In genomic region chr1:26723013-26723991, GRCh38 we compare ENCODE assay signal across 1 cellular context.
A peak's percentile ranks its signal among the peaks of the same experiment; 100 is the strongest.
TF ChIP-seq lines count a peak whose summit lies in the region.

No MANE protein-coding gene starts in this region.

TF ChIP-seq in HepG2, 621 proteins besides CTCF, POLR2A, EP300 and RAD21 (continued from another document and continues in another):
- TF ChIP-seq CSRNP2 (CRISPR knock-in tag; conservative IDR thresholded peaks at IDR 0.05; ENCODE audit: low read depth), result no peak
- no peak for TF ChIP-seq ZNF670 (CRISPR knock-in tag; IDR thresholded peaks at IDR 0.05; ENCODE audit: borderline replicate concordance)
- TF ChIP-seq ZNF768 (CRISPR knock-in tag; IDR thresholded peaks at IDR 0.05), result 0 out of 2 replicates have a peak, but pooled peaks have one; percentile 26
- no peak for TF ChIP-seq ZNF841 (CRISPR knock-in tag; IDR thresholded peaks at IDR 0.05; ENCODE audit: borderline replicate concordance)
- TF ChIP-seq RARG (CRISPR knock-in tag; IDR thresholded peaks at IDR 0.05; ENCODE audit: low read depth), result no peak
- TF ChIP-seq ZNF513 (CRISPR knock-in tag; conservative IDR thresholded peaks at IDR 0.05), result no peak
- TF ChIP-seq ZNF253 (CRISPR knock-in tag; IDR thresholded peaks at IDR 0.05; ENCODE audit: borderline replicate concordance), result no peak
- TF ChIP-seq REST (IDR thresholded peaks at IDR 0.05; ENCODE audit: borderline replicate concordance in 1 of 2, low read depth in 1 of 2, low read length in 2 of 2), result no peak
- peak; percentile 39 for TF ChIP-seq ZNF883 (CRISPR knock-in tag; IDR thresholded peaks at IDR 0.05; ENCODE audit: not compliant biosample characterization)
- peak; percentile 27; the same call in 1 of the 2 replicates for TF ChIP-seq RARA (CRISPR knock-in tag; IDR thresholded peaks at IDR 0.05)
- no peak for TF ChIP-seq JUN (CRISPR knock-in tag; IDR thresholded peaks at IDR 0.05)
- TF ChIP-seq TGIF2 (CRISPR knock-in tag; IDR thresholded peaks at IDR 0.05), result 0 out of 2 replicates have a peak, but pooled peaks have one; percentile 21
- TF ChIP-seq ZSCAN22 (CRISPR knock-in tag; IDR thresholded peaks at IDR 0.05), result no peak
- no peak for TF ChIP-seq ZNF33A (CRISPR knock-in tag; IDR thresholded peaks at IDR 0.05; ENCODE audit: borderline replicate concordance)
- TF ChIP-seq NFYC (CRISPR knock-in tag; IDR thresholded peaks at IDR 0.05), result no peak
- no peak for TF ChIP-seq GTF3A (CRISPR knock-in tag; conservative IDR thresholded peaks at IDR 0.05)
- 0 out of 2 replicates have a peak, but pooled peaks have one; percentile 79 for TF ChIP-seq BRCA1 (CRISPR knock-in tag; IDR thresholded peaks at IDR 0.05)
- no peak for TF ChIP-seq MAFG (CRISPR knock-in tag; IDR thresholded peaks at IDR 0.05)
- TF ChIP-seq ZNF816 (CRISPR knock-in tag; IDR thresholded peaks at IDR 0.05; ENCODE audit: borderline replicate concordance), result no peak
- TF ChIP-seq YEATS2 (CRISPR knock-in tag; IDR thresholded peaks at IDR 0.05; ENCODE audit: borderline replicate concordance), result no peak
- no peak for TF ChIP-seq ZNF747 (CRISPR knock-in tag; IDR thresholded peaks at IDR 0.05; ENCODE audit: borderline replicate concordance)
- no peak for TF ChIP-seq ZNF251 (CRISPR knock-in tag; IDR thresholded peaks at IDR 0.05)
- TF ChIP-seq RXRB (CRISPR knock-in tag; IDR thresholded peaks at IDR 0.05; ENCODE audit: borderline replicate concordance), result no peak
- no peak for TF ChIP-seq ATF2 (CRISPR knock-in tag; IDR thresholded peaks at IDR 0.05)
- TF ChIP-seq SALL1 (CRISPR knock-in tag; IDR thresholded peaks at IDR 0.05), result peak; percentile 70
- TF ChIP-seq ZNF367 (CRISPR knock-in tag; IDR thresholded peaks at IDR 0.05; ENCODE audit: borderline replicate concordance), result no peak
- no peak for TF ChIP-seq NCOA2 (CRISPR knock-in tag; IDR thresholded peaks at IDR 0.05)
- TF ChIP-seq JUNB (CRISPR knock-in tag; IDR thresholded peaks at IDR 0.05; ENCODE audit: borderline replicate concordance), result no peak
- TF ChIP-seq ZNF383 (CRISPR knock-in tag; IDR thresholded peaks at IDR 0.05; ENCODE audit: borderline replicate concordance), result no peak
- TF ChIP-seq RELA (CRISPR knock-in tag; IDR thresholded peaks at IDR 0.05), result no peak
- TF ChIP-seq SIN3A (IDR thresholded peaks at IDR 0.05; ENCODE audit: borderline replicate concordance, low read depth, low read length), result no peak
- TF ChIP-seq ZNF746 (CRISPR knock-in tag; IDR thresholded peaks at IDR 0.05), result no peak
- no peak for TF ChIP-seq NR2F2 (IDR thresholded peaks at IDR 0.05; ENCODE audit: borderline replicate concordance, low read depth)
- no peak for TF ChIP-seq NFKBIZ (CRISPR knock-in tag; IDR thresholded peaks at IDR 0.05)
- TF ChIP-seq TEAD2 (CRISPR knock-in tag; IDR thresholded peaks at IDR 0.05), result no peak
- no peak for TF ChIP-seq ZNF256 (CRISPR knock-in tag; conservative IDR thresholded peaks at IDR 0.05)
- no peak for TF ChIP-seq KLF6 (CRISPR knock-in tag; IDR thresholded peaks at IDR 0.05)
- TF ChIP-seq NR2F1 (CRISPR knock-in tag; IDR thresholded peaks at IDR 0.05), result no peak
- no peak for TF ChIP-seq HDAC6 (IDR thresholded peaks at IDR 0.05; ENCODE audit: low read depth, low read length)
- no peak for TF ChIP-seq ZNF430 (CRISPR knock-in tag; IDR thresholded peaks at IDR 0.05)
- TF ChIP-seq SNAI1 (CRISPR knock-in tag; IDR thresholded peaks at IDR 0.05; ENCODE audit: borderline replicate concordance), result no peak
- TF ChIP-seq RNF219 (CRISPR knock-in tag; IDR thresholded peaks at IDR 0.05), result no peak
- TF ChIP-seq SAP130 (CRISPR knock-in tag; IDR thresholded peaks at IDR 0.05; ENCODE audit: low read depth), result peak; percentile 86
- no peak for TF ChIP-seq SMAD1 (CRISPR knock-in tag; IDR thresholded peaks at IDR 0.05; ENCODE audit: borderline replicate concordance, low read depth)
- no peak for TF ChIP-seq ZNF879 (CRISPR knock-in tag; IDR thresholded peaks at IDR 0.05)
- peak; percentile 53; the same call in 1 of the 2 replicates for TF ChIP-seq ZFP90 (CRISPR knock-in tag; IDR thresholded peaks at IDR 0.05; ENCODE audit: borderline replicate concordance)
- TF ChIP-seq ZNF607 (CRISPR knock-in tag; IDR thresholded peaks at IDR 0.05; ENCODE audit: borderline replicate concordance), result peak; percentile 59; the same call in 1 of the 2 replicates
- no peak for TF ChIP-seq ZNF589 (CRISPR knock-in tag; conservative IDR thresholded peaks at IDR 0.05)
- no peak for TF ChIP-seq ZNF530 (CRISPR knock-in tag; IDR thresholded peaks at IDR 0.05; ENCODE audit: low read depth)
- TF ChIP-seq TCF7L2 (IDR thresholded peaks at IDR 0.05; ENCODE audit: low read depth, low read length), result no peak
- TF ChIP-seq CREB3 (CRISPR knock-in tag; IDR thresholded peaks at IDR 0.05), result no peak
- TF ChIP-seq ZNF24 (IDR thresholded peaks at IDR 0.05), result no peak
- TF ChIP-seq ZNF292 (CRISPR knock-in tag; IDR thresholded peaks at IDR 0.05; ENCODE audit: borderline replicate concordance, low read depth), result peak; percentile 72; the same call in 1 of the 2 replicates
- TF ChIP-seq RFX5 (IDR thresholded peaks at IDR 0.05; ENCODE audit: low read depth, low read length), result no peak
- no peak for TF ChIP-seq ZNF549 (CRISPR knock-in tag; IDR thresholded peaks at IDR 0.05)
- no peak for TF ChIP-seq ZNF639 (CRISPR knock-in tag; conservative IDR thresholded peaks at IDR 0.05)
- TF ChIP-seq SUZ12 (IDR thresholded peaks at IDR 0.05; ENCODE audit: low read depth, low read length), result no peak
- TF ChIP-seq ZBTB21 (CRISPR knock-in tag; IDR thresholded peaks at IDR 0.05), result 0 out of 2 replicates have a peak, but pooled peaks have one; percentile 56
- TF ChIP-seq CREB1 (IDR thresholded peaks at IDR 0.05), result peak; percentile 68
- TF ChIP-seq CREB1 (CRISPR knock-in tag; IDR thresholded peaks at IDR 0.05), result peak; percentile 73
- TF ChIP-seq ZNF704 (CRISPR knock-in tag; IDR thresholded peaks at IDR 0.05; ENCODE audit: borderline replicate concordance), result no peak
- TF ChIP-seq ARNT2 (CRISPR knock-in tag; IDR thresholded peaks at IDR 0.05; ENCODE audit: low read depth), result no peak
- TF ChIP-seq ZNF552 (CRISPR knock-in tag; IDR thresholded peaks at IDR 0.05; ENCODE audit: borderline replicate concordance), result no peak
- TF ChIP-seq ZBTB7B (CRISPR knock-in tag; IDR thresholded peaks at IDR 0.05), result no peak
- no peak for TF ChIP-seq DDIT3 (CRISPR knock-in tag; IDR thresholded peaks at IDR 0.05)
- TF ChIP-seq ZMYM4 (CRISPR knock-in tag; IDR thresholded peaks at IDR 0.05), result peak; percentile 55; the same call in 1 of the 2 replicates
- no peak; the same call in 1 of the 2 replicates for TF ChIP-seq ZNF792 (CRISPR knock-in tag; IDR thresholded peaks at IDR 0.05)
- no peak for TF ChIP-seq ARID2 (CRISPR knock-in tag; IDR thresholded peaks at IDR 0.05; ENCODE audit: borderline replicate concordance)
